In genomic region chr13:43365042-43365344, GRCh38 we compare ENCODE assay signal across 29 cellular contexts.
A peak's percentile ranks its signal among the peaks of the same experiment; 100 is the strongest.
DNase-seq lines count a peak whose midpoint lies in the region; ATAC-seq, FAIRE-seq and TF ChIP-seq lines count a peak whose summit lies in the region.
"Had no signal": no experiment of that assay in that cellular context is flagged by ENCODE, and none has a peak within 500 bp of the region (broad histone marks: within the 10 kb centered on the region; RNA-seq: fewer than 3 reads in every experiment).

No MANE protein-coding gene starts in this region.

- no peak overlapping the region for H3K27ac Mint-ChIP-seq in activated T-cell treated with anti-CD3 and anti-CD28 coated beads, Interleukin-2, amount 50 U/mL, for 72 hours
- H3K27ac Mint-ChIP-seq: activated CD4-positive, alpha-beta T cell treated with anti-CD3 and anti-CD28 coated beads, Interleukin-2, amount 10 ng/mL, durations not matched to agents 24 days and 14 days; CD8-positive, alpha-beta memory T cell; natural killer cell; stimulated activated effector memory CD8-positive, alpha-beta T cell treated with anti-CD3 and anti-CD28 coated beads, Interleukin-12 subunit alpha, Interleukin-12 subunit beta, amount 100 ng/mL, for 72 hours had no signal

- H3K4me3 ChIP-seq in left ventricle myocardium inferior (no peak overlapping the region), keratinocyte (ENCODE audit: control insufficient read depth in 2 of 3, extremely low read depth in 1 of 3, insufficient read depth in 2 of 3, low read depth in 1 of 3, low read length in 3 of 3) (no peak overlapping the region), rectal smooth muscle tissue (ENCODE audit: low read length) (no peak overlapping the region), uterus (no peak overlapping the region), tibial artery (no peak overlapping the region), ovary (no peak overlapping the region)
- H3K4me3 ChIP-seq: adrenal gland, SK-N-MC had no signal

- H3K9me3 ChIP-seq in left ventricle myocardium inferior (replicated peaks) (no peaks in the 10 kb centered on the region), keratinocyte (ENCODE audit: control insufficient read depth, low read depth, low read length) (no peaks in the 10 kb centered on the region), uterus (no peaks in the 10 kb centered on the region), tibial artery (no peaks in the 10 kb centered on the region), ovary (no peaks in the 10 kb centered on the region)
- H3K9me3 ChIP-seq: adrenal gland, thoracic aorta had no signal

- dilution Hi-C loops in keratinocyte (cut with MboI; ENCODE audit: extremely low pct_ligation_motif_present, low sequenced_read_pairs) = no loop called here

- H3K4me3 Mint-ChIP-seq in activated T-cell treated with anti-CD3 and anti-CD28 coated beads, Interleukin-2, amount 50 U/mL, for 72 hours = no peak overlapping the region
- H3K4me3 Mint-ChIP-seq: activated CD4-positive, alpha-beta T cell treated with anti-CD3 and anti-CD28 coated beads, Interleukin-2, amount 10 ng/mL, durations not matched to agents 24 days and 14 days; activated T-cell treated with anti-CD3 and anti-CD28 coated beads, Interleukin-2, amount 50 U/mL, for 4 hours; CD8-positive, alpha-beta memory T cell; natural killer cell; stimulated activated effector memory CD8-positive, alpha-beta T cell treated with anti-CD3 and anti-CD28 coated beads, Interleukin-12 subunit alpha, Interleukin-12 subunit beta, amount 100 ng/mL, for 72 hours had no signal

- TF ChIP-seq CTCF in left ventricle myocardium inferior (IDR thresholded peaks at IDR 0.05; ENCODE audit: borderline replicate concordance) (no peak), keratinocyte (optimal IDR thresholded peaks at IDR 0.05 in 1 of 3, IDR thresholded peaks at IDR 0.05 in 1 of 3, conservative IDR thresholded peaks at IDR 0.05 in 1 of 3; ENCODE audit: extremely low read depth in 1 of 3, insufficient read depth in 2 of 3, low read length in 3 of 3) (no peak), uterus (IDR thresholded peaks at IDR 0.05) (no peak), tibial artery (IDR thresholded peaks at IDR 0.05) (no peak), ovary (IDR thresholded peaks at IDR 0.05) (no peak)

- H3K36me3 ChIP-seq in left ventricle myocardium inferior (no peaks in the 10 kb centered on the region), keratinocyte (ENCODE audit: control insufficient read depth in 2 of 2, extremely low read depth in 1 of 2, insufficient read depth in 2 of 2, low read length in 2 of 2) (no peaks in the 10 kb centered on the region), rectal smooth muscle tissue (ENCODE audit: control insufficient read depth, insufficient read depth, low read length) (no peaks in the 10 kb centered on the region), uterus (no peaks in the 10 kb centered on the region), tibial artery (no peaks in the 10 kb centered on the region), ovary (no peaks in the 10 kb centered on the region)
- H3K36me3 ChIP-seq: adrenal gland, brain microvascular endothelial cell, thoracic aorta had no signal

- H3K4me2 ChIP-seq in keratinocyte (ENCODE audit: control insufficient read depth, extremely low read depth, insufficient read depth, low read depth, low read length) = no peak overlapping the region

- H3K4me1 Mint-ChIP-seq in activated T-cell treated with anti-CD3 and anti-CD28 coated beads, Interleukin-2, amount 50 U/mL, for 72 hours (ENCODE audit: low read depth) = peaks cover 24% of the 10 kb centered on the region

- WGBS in ovary, 3 donors = 67 to 83% (median 77%) methylated on average over 3 of the region's 3 CpGs

- no peaks in the 10 kb centered on the region for H3K36me3 Mint-ChIP-seq in activated T-cell treated with anti-CD3 and anti-CD28 coated beads, Interleukin-2, amount 50 U/mL, for 72 hours (ENCODE audit: insufficient read depth in 2 of 2)
- H3K36me3 Mint-ChIP-seq: CD8-positive, alpha-beta memory T cell; natural killer cell; stimulated activated effector memory CD8-positive, alpha-beta T cell treated with anti-CD3 and anti-CD28 coated beads, Interleukin-12 subunit alpha, Interleukin-12 subunit beta, amount 100 ng/mL, for 72 hours had no signal

- H4K20me1 ChIP-seq in keratinocyte (ENCODE audit: control insufficient read depth, extremely low read depth, insufficient read depth, low read length) = no peaks in the 10 kb centered on the region

- H3K27me3 Mint-ChIP-seq in activated T-cell treated with anti-CD3 and anti-CD28 coated beads, Interleukin-2, amount 50 U/mL, for 72 hours (ENCODE audit: low read depth) = no peaks in the 10 kb centered on the region
- H3K27me3 Mint-ChIP-seq: activated CD4-positive, alpha-beta T cell treated with anti-CD3 and anti-CD28 coated beads, Interleukin-2, amount 10 ng/mL, durations not matched to agents 24 days and 14 days; CD8-positive, alpha-beta memory T cell had no signal

- no peak for DNase-seq in left ventricle myocardium inferior
- no peak for DNase-seq in left cardiac atrium
- DNase-seq in keratinocyte (ENCODE audit: low read depth, low spot score) = no peak
- no peak for DNase-seq in uterus
- DNase-seq in tibial artery = no peak
- DNase-seq in activated T-cell treated with anti-CD3 and anti-CD28 coated beads, Interleukin-2, amount 50 U/mL, for 72 hours = no peak
- DNase-seq in ovary = no peak
- DNase-seq: 8988T; activated CD4-positive, alpha-beta T cell treated with anti-CD3 and anti-CD28 coated beads, Interleukin-2, amount 10 ng/mL, durations not matched to agents 24 days and 14 days; activated naive CD4-positive, alpha-beta T cell; activated T-cell treated with anti-CD3 and anti-CD28 coated beads, Interleukin-2, amount 50 U/mL, for 4 hours; adrenal gland; AML-193; brain microvascular endothelial cell; CD8-positive, alpha-beta memory T cell; DMS153; foreskin keratinocyte; Kasumi-1; natural killer cell; retina; stimulated activated CD4-positive, alpha-beta T cell treated with anti-CD3 and anti-CD28 coated beads, Interleukin-2, amount 100 ng/mL, for 48 hours had no signal

- FAIRE-seq in keratinocyte (lab: Jason Lieb, UNC) = no peak
- FAIRE-seq: H54, HepG2 had no signal

- H3K27me3 ChIP-seq in left ventricle myocardium inferior (ENCODE audit: low read depth) = no peaks in the 10 kb centered on the region
- no peaks in the 10 kb centered on the region for H3K27me3 ChIP-seq in keratinocyte (ENCODE audit: control insufficient read depth, extremely low read depth, insufficient read depth, low read length)
- H3K27me3 ChIP-seq in rectal smooth muscle tissue (ENCODE audit: control insufficient read depth, insufficient read depth, low read length) = no peaks in the 10 kb centered on the region
- H3K27me3 ChIP-seq in uterus = no peaks in the 10 kb centered on the region
- no peaks in the 10 kb centered on the region for H3K27me3 ChIP-seq in tibial artery
- H3K27me3 ChIP-seq in ovary = no peaks in the 10 kb centered on the region
- H3K27me3 ChIP-seq: adrenal gland, brain microvascular endothelial cell, foreskin keratinocyte had no signal

- TF ChIP-seq EP300 in ovary (IDR thresholded peaks at IDR 0.05) = no peak

- TF ChIP-seq POLR2A in uterus (IDR thresholded peaks at IDR 0.05) = no peak
- no peak for TF ChIP-seq POLR2A in ovary (IDR thresholded peaks at IDR 0.05)

- no peaks in the 10 kb centered on the region for H3K9me1 ChIP-seq in keratinocyte (ENCODE audit: control insufficient read depth, extremely low read depth, insufficient read depth, low read length)

- no peak overlapping the region for H3K9ac ChIP-seq in keratinocyte (ENCODE audit: control insufficient read depth, extremely low read depth, insufficient read depth, low read length)
- no peak overlapping the region for H3K9ac ChIP-seq in rectal smooth muscle tissue (ENCODE audit: low read length)

- H3K27ac ChIP-seq in left ventricle myocardium inferior (replicated peaks) (peak overlapping the region; percentile 41), keratinocyte (ENCODE audit: control insufficient read depth, insufficient read depth, low read length) (no peak overlapping the region), rectal smooth muscle tissue (ENCODE audit: low read depth, low read length) (peak overlapping the region; percentile 61), uterus (peak overlapping the region; percentile 62 to 63), tibial artery (no peak overlapping the region), ovary (no peak overlapping the region)
- H3K27ac ChIP-seq: epithelial cell of prostate, foreskin keratinocyte, SK-N-MC had no signal

- H3K79me2 ChIP-seq in keratinocyte (ENCODE audit: control insufficient read depth, insufficient read depth, low read length) = no peaks in the 10 kb centered on the region

- peak overlapping the region; percentile 85 for H2AFZ ChIP-seq in keratinocyte (ENCODE audit: control insufficient read depth, low read length)

- intact Hi-C loops in left ventricle myocardium inferior (cut with micrococcal nuclease) = no loop called here
- intact Hi-C loops in left cardiac atrium (cut with DNase I) = no loop called here
- intact Hi-C loops in uterus (cut with DNase I; ENCODE audit: low total_unique reads) = no loop called here
- intact Hi-C loops in tibial artery (cut with DNase I; ENCODE audit: low total_unique reads) = no loop called here
- intact Hi-C loops in ovary (cut with DNase I) = no loop called here

- H3K4me1 ChIP-seq in left ventricle myocardium inferior (peaks cover 42% of the 10 kb centered on the region), keratinocyte (ENCODE audit: control insufficient read depth, extremely low read depth, insufficient read depth, low read length) (no peaks in the 10 kb centered on the region), rectal smooth muscle tissue (ENCODE audit: control insufficient read depth, insufficient read depth, low read length) (peaks cover 31% of the 10 kb centered on the region), uterus (no peaks in the 10 kb centered on the region), tibial artery (peaks cover 0 to 25% (median 6%) of the 10 kb centered on the region in 4 donors), ovary (ENCODE audit: insufficient read depth) (no peaks in the 10 kb centered on the region)
- H3K4me1 ChIP-seq: foreskin keratinocyte had no signal

- ATAC-seq in left cardiac atrium = no peak
- no peak for ATAC-seq in activated T-cell treated with anti-CD3 and anti-CD28 coated beads, Interleukin-2, amount 50 U/mL, for 72 hours (replicated peaks in 1 of 2)
- ATAC-seq: activated T-cell treated with anti-CD3 and anti-CD28 coated beads, Interleukin-2, amount 50 U/mL, for 4 hours; foreskin keratinocyte; HepG2; left lobe of liver; natural killer cell had no signal

- no peaks in the 10 kb centered on the region for H3K9me3 Mint-ChIP-seq in activated T-cell treated with anti-CD3 and anti-CD28 coated beads, Interleukin-2, amount 50 U/mL, for 72 hours
- H3K9me3 Mint-ChIP-seq: activated CD4-positive, alpha-beta T cell treated with anti-CD3 and anti-CD28 coated beads, Interleukin-2, amount 10 ng/mL, durations not matched to agents 24 days and 14 days; activated T-cell treated with anti-CD3 and anti-CD28 coated beads, Interleukin-2, amount 50 U/mL, for 4 hours; CD8-positive, alpha-beta memory T cell; natural killer cell; stimulated activated effector memory CD8-positive, alpha-beta T cell treated with anti-CD3 and anti-CD28 coated beads, Interleukin-12 subunit alpha, Interleukin-12 subunit beta, amount 100 ng/mL, for 72 hours had no signal

Comparison
In these comparisons a context has a peak if more than half of its experiments do, and no peak if none do; other contexts are left out.
1. H3K27ac ChIP-seq: peak in left ventricle myocardium inferior (single experiment), rectal smooth muscle tissue (single experiment) and uterus (2 of 2); none in keratinocyte (single experiment), tibial artery (0 of 2) and ovary (0 of 2).